8 cellular contexts compared by ENCODE assay signal in genomic region chr15:34102175-34102925, GRCh38. TPM values are rescaled to one million over a fixed set of nuclear protein-coding genes. Genes with fewer than 3 reads are reported as not detected.
DNase-seq lines count a peak whose midpoint lies in the region; ATAC-seq, FAIRE-seq and TF ChIP-seq lines count a peak whose summit lies in the region.

No MANE protein-coding gene starts in this region.

- H3K27ac Mint-ChIP-seq in activated CD8-positive, alpha-beta memory T cell treated with anti-CD3 and anti-CD28 coated beads, Interleukin-2, amount 10 ng/mL, durations not matched to agents 7 days and 5 days: peak overlapping the region; percentile 100
- H3K27ac Mint-ChIP-seq in astrocyte (ENCODE audit: unreplicated experiment): peak overlapping the region; percentile 99

- H3K4me2 ChIP-seq in astrocyte (ENCODE audit: low read length): peak overlapping the region; percentile 98

- peaks cover 5% of the 10 kb centered on the region for H3K9me3 Mint-ChIP-seq in activated CD8-positive, alpha-beta memory T cell treated with anti-CD3 and anti-CD28 coated beads, Interleukin-2, amount 10 ng/mL, durations not matched to agents 7 days and 5 days (ENCODE audit: low read depth)
- no peaks in the 10 kb centered on the region for H3K9me3 Mint-ChIP-seq in astrocyte (ENCODE audit: unreplicated experiment)

- H3K4me3 ChIP-seq in astrocyte (ENCODE audit: insufficient read depth, low read depth, low read length) (peak overlapping the region; percentile 97), testis (peak overlapping the region; percentile 85 to 96)

- no peaks in the 10 kb centered on the region for H3K27me3 Mint-ChIP-seq in activated CD8-positive, alpha-beta memory T cell treated with anti-CD3 and anti-CD28 coated beads, Interleukin-2, amount 10 ng/mL, durations not matched to agents 7 days and 5 days
- no peaks in the 10 kb centered on the region for H3K27me3 Mint-ChIP-seq in astrocyte (ENCODE audit: low read depth, unreplicated experiment)

- peak overlapping the region; percentile 80 for H2AFZ ChIP-seq in astrocyte (ENCODE audit: low read depth, low read length)

- CTCF ChIA-PET in activated CD8-positive, alpha-beta memory T cell treated with anti-CD3 and anti-CD28 coated beads, Interleukin-2, amount 10 ng/mL, durations not matched to agents 7 days and 5 days (lab: Charles Lee): interaction anchor here (0.6 to 2.9 kb wide), 8 partner anchors 8 to 485 kb away, joined by 3 to 12 read pairs (median 4); partner anchors contain the start of gene KATNBL1

- H3K9ac ChIP-seq in astrocyte (ENCODE audit: low read length): peak overlapping the region; percentile 98

- H3K4me1 ChIP-seq in astrocyte (ENCODE audit: insufficient read depth, low read length) (peaks cover 9% of the 10 kb centered on the region), testis (peaks cover 4% of the 10 kb centered on the region)

- FAIRE-seq in astrocyte (lab: Jason Lieb, UNC): no peak

- H3K36me3 ChIP-seq in astrocyte (ENCODE audit: insufficient read depth, low read length): peaks cover 3% of the 10 kb centered on the region
- no peaks in the 10 kb centered on the region for H3K36me3 ChIP-seq in testis (ENCODE audit: low read depth, missing control alignments)

- TF ChIP-seq CTCF in astrocyte (IDR thresholded peaks at IDR 0.05; ENCODE audit: insufficient read depth, low read depth, low read length): no peak
- no peak for TF ChIP-seq CTCF in testis (IDR thresholded peaks at IDR 0.05)

- peaks cover 49% of the 10 kb centered on the region for H3K79me2 ChIP-seq in astrocyte (ENCODE audit: insufficient read depth, low read length)

- peaks cover 26% of the 10 kb centered on the region for H3K36me3 Mint-ChIP-seq in activated CD8-positive, alpha-beta memory T cell treated with anti-CD3 and anti-CD28 coated beads, Interleukin-2, amount 10 ng/mL, durations not matched to agents 7 days and 5 days
- H3K36me3 Mint-ChIP-seq in astrocyte (ENCODE audit: low read depth, unreplicated experiment): peaks cover 10% of the 10 kb centered on the region

- ATAC-seq in activated CD8-positive, alpha-beta memory T cell treated with anti-CD3 and anti-CD28 coated beads, Interleukin-2, amount 10 ng/mL, durations not matched to agents 7 days and 5 days: no peak
- ATAC-seq in left colon: peak; percentile 26

- 13 to 17% methylated on average over 29 of the region's 29 CpGs for WGBS in testis, 2 donors

- no peaks in the 10 kb centered on the region for H3K27me3 ChIP-seq in astrocyte (ENCODE audit: insufficient read depth, low read length)
- no peaks in the 10 kb centered on the region for H3K27me3 ChIP-seq in testis

- no peak for DNase-seq in activated CD8-positive, alpha-beta memory T cell treated with anti-CD3 and anti-CD28 coated beads, Interleukin-2, amount 10 ng/mL, durations not matched to agents 7 days and 5 days
- DNase-seq in activated CD8-positive, alpha-beta memory T cell treated with anti-CD3 and anti-CD28 coated beads, Interleukin-2, amount 50 U/mL, for 4 hours: no peak
- DNase-seq in astrocyte (ENCODE audit: low read depth): no peak
- no peak for DNase-seq in left colon
- no peak for DNase-seq in testis
- no peak for DNase-seq in stimulated activated CD4-positive, alpha-beta T cell treated with anti-CD3 and anti-CD28 coated beads, Interleukin-4, amount 100 ng/mL, for 24 hours
- DNase-seq in NCI-H1694 (lab: John Stamatoyannopoulos, UW): no peak
- no peak for DNase-seq in COR-L47 (lab: John Stamatoyannopoulos, UW)

- peak overlapping the region; percentile 100 for H3K4me3 Mint-ChIP-seq in activated CD8-positive, alpha-beta memory T cell treated with anti-CD3 and anti-CD28 coated beads, Interleukin-2, amount 10 ng/mL, durations not matched to agents 7 days and 5 days
- H3K4me3 Mint-ChIP-seq in astrocyte (ENCODE audit: unreplicated experiment): peak overlapping the region; percentile 99

- H3K27ac ChIP-seq in astrocyte (ENCODE audit: low read depth, low read length) (peak overlapping the region; percentile 86), testis (peak overlapping the region; percentile 63 to 74)

- TF ChIP-seq POLR2A in testis (IDR thresholded peaks at IDR 0.05): no peak

- peaks cover 14% of the 10 kb centered on the region for H4K20me1 ChIP-seq in astrocyte (ENCODE audit: insufficient read depth, low read length)

- H3K9me3 ChIP-seq in astrocyte (ENCODE audit: insufficient read depth, low read depth, low read length) (no peaks in the 10 kb centered on the region), testis (no peaks in the 10 kb centered on the region)

- H3K4me1 Mint-ChIP-seq in activated CD8-positive, alpha-beta memory T cell treated with anti-CD3 and anti-CD28 coated beads, Interleukin-2, amount 10 ng/mL, durations not matched to agents 7 days and 5 days: peaks cover 38% of the 10 kb centered on the region
- H3K4me1 Mint-ChIP-seq in astrocyte (ENCODE audit: low read depth, unreplicated experiment): peaks cover 2% of the 10 kb centered on the region

- intact Hi-C loops in left colon (cut with DNase I, micrococcal nuclease): loop anchor here in 1 of 2 donors (5.0 kb wide), 1 partner anchor 120 kb away; no protein-coding TSS in a partner anchor
- intact Hi-C loops in testis (cut with DNase I; ENCODE audit: low total_unique reads): loop anchor here (10.0 kb wide), 1 partner anchor 122 kb away; the partner anchor contains the start of gene EMC4

RNA-seq across cellular contexts. Expression of gene PGBD4, which starts 0.5 kb away (rescaled TPM):
- 1 to 10 TPM; 3.8 to 5.2 TPM for total RNA-seq in activated CD8-positive, alpha-beta memory T cell treated with anti-CD3 and anti-CD28 coated beads, Interleukin-2, amount 10 ng/mL, durations not matched to agents 7 days and 5 days
- 1.4 TPM in 2 replicates for total RNA-seq in astrocyte
- 1 to 10 TPM; 1.3 to 1.4 TPM for total RNA-seq in left colon
- total RNA-seq in testis: 1 to 10 TPM; 1.5 to 2.8 TPM
- polyA plus RNA-seq in testis (ENCODE audit: insufficient read depth, low read depth, low replicate concordance): 2.7 TPM

RNA-seq across cellular contexts. Expression of gene EMC7, which starts 0.7 kb away (rescaled TPM):
- 10 to 100 TPM; 66.2 to 76.5 TPM for total RNA-seq in activated CD8-positive, alpha-beta memory T cell treated with anti-CD3 and anti-CD28 coated beads, Interleukin-2, amount 10 ng/mL, durations not matched to agents 7 days and 5 days
- 120 and 157 TPM in 2 replicates for total RNA-seq in astrocyte
- 10 to 100 TPM; 66.3 to 67.4 TPM for total RNA-seq in left colon
- 10 to 100 TPM; 73.2 to 74.6 TPM for total RNA-seq in testis
- polyA plus RNA-seq in testis (ENCODE audit: insufficient read depth, low read depth, low replicate concordance): 170 TPM
